1 cellular context compared by ENCODE assay signal in the genomic region with DNA sequence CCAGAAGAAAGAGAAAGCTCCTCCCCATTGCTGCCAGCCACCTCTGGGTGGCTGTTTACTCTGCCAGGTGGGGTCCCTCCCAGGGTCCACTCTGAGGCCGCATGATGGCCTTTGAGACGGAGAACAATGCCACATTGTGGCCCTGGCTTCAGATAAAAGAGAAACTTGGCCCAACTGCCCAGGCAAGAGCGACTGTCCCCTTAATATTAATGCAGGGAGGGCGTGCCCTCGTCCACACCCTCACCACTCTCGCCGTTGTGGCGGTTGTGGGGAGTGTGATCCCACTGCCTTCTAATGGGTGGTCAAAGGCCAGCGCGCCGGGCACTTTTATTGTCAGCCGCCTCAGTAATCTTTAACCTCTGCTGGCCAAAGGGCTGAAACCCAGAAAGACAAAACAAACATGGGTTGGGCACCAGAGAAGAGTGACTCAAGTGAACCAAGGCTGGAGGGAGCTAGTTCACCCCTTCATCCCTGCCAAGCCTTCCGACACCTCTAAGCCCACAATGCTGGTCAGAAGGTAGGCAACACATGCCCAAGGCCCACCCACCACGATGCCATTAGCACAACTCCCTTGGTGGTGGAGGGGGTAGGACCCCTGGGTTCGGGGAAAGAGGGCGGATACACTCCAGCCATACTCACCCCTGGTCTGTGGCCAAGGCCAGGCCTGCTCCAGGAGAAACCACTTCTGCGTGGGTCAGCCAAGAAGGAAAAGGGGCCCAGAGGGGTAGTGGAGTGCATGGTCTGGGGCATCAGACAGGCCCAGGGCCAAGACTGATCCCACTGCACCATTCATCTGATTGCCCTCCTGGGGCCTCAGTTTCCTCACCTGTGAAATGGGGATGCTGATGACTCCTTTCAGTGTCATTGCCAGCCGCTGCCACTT.
TF ChIP-seq lines count a peak whose summit lies in the region.

No MANE protein-coding gene starts in this region.

TF ChIP-seq in HepG2, 621 proteins besides CTCF, POLR2A, EP300 and RAD21 (continued from another document and continues in another):
- TF ChIP-seq, protein P1, sequence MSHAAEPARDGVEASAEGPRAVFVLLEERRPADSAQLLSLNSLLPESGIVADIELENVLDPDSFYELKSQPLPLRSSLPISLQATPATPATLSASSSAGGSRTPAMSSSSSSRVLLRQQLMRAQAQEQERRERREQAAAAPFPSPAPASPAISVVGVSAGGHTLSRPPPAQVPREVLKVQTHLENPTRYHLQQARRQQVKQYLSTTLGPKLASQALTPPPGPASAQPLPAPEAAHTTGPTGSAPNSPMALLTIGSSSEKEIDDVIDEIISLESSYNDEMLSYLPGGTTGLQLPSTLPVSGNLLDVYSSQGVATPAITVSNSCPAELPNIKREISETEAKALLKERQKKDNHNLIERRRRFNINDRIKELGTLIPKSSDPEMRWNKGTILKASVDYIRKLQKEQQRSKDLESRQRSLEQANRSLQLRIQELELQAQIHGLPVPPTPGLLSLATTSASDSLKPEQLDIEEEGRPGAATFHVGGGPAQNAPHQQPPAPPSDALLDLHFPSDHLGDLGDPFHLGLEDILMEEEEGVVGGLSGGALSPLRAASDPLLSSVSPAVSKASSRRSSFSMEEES (CRISPR knock-in tag; IDR thresholded peaks at IDR 0.05), result 0 out of 2 replicates have a peak, but pooled peaks have one; percentile 30
- TF ChIP-seq GATAD2A (CRISPR knock-in tag; IDR thresholded peaks at IDR 0.05) (peak; percentile 85), HNF4G (IDR thresholded peaks at IDR 0.05; ENCODE audit: borderline replicate concordance, low read depth, low read length) (peak; percentile 85), HNF4G (CRISPR knock-in tag; IDR thresholded peaks at IDR 0.05; ENCODE audit: borderline replicate concordance, low read depth) (peak; percentile 89; the same call in 1 of the 2 replicates), KDM5B (CRISPR knock-in tag; IDR thresholded peaks at IDR 0.05; ENCODE audit: borderline replicate concordance) (peak; percentile 52; the same call in 1 of the 2 replicates), TCF7L2 (IDR thresholded peaks at IDR 0.05; ENCODE audit: low read depth, low read length) (0 out of 2 replicates have a peak, but pooled peaks have one; percentile 41), ZMAT3 (CRISPR knock-in tag; conservative IDR thresholded peaks at IDR 0.05) (0 out of 2 replicates have a peak, but pooled peaks have one; percentile 41), PHF21A (CRISPR knock-in tag; IDR thresholded peaks at IDR 0.05) (peak; percentile 87), MED1 (CRISPR knock-in tag; IDR thresholded peaks at IDR 0.05) (peak; percentile 67), ZNF296 (CRISPR knock-in tag; conservative IDR thresholded peaks at IDR 0.05) (peak; percentile 91), SOX6 (IDR thresholded peaks at IDR 0.05) (no peak), SOX6 (CRISPR knock-in tag; IDR thresholded peaks at IDR 0.05) (peak; percentile 97), CEBPG (CRISPR knock-in tag; IDR thresholded peaks at IDR 0.05) (peak; percentile 34; the same call in 1 of the 2 replicates), BRD4 (CRISPR knock-in tag; IDR thresholded peaks at IDR 0.05) (0 out of 2 replicates have a peak, but pooled peaks have one; percentile 33), ISL2 (CRISPR knock-in tag; IDR thresholded peaks at IDR 0.05) (peak; percentile 86), ZNF747 (CRISPR knock-in tag; IDR thresholded peaks at IDR 0.05; ENCODE audit: borderline replicate concordance) (peak; percentile 66; the same call in 1 of the 2 replicates), ZNF674 (CRISPR knock-in tag; IDR thresholded peaks at IDR 0.05; ENCODE audit: low read depth) (no peak), MTA1 (CRISPR knock-in tag; IDR thresholded peaks at IDR 0.05; ENCODE audit: borderline replicate concordance) (peak; percentile 77), ZEB1 (IDR thresholded peaks at IDR 0.05; ENCODE audit: insufficient replicate concordance, low read depth) (peak; percentile 66)
- TF ChIP-seq, protein P2, sequence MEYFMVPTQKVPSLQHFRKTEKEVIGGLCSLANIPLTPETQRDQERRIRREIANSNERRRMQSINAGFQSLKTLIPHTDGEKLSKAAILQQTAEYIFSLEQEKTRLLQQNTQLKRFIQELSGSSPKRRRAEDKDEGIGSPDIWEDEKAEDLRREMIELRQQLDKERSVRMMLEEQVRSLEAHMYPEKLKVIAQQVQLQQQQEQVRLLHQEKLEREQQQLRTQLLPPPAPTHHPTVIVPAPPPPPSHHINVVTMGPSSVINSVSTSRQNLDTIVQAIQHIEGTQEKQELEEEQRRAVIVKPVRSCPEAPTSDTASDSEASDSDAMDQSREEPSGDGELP (IDR thresholded peaks at IDR 0.05; ENCODE audit: borderline replicate concordance, low read depth), result peak; percentile 11; the same call in 1 of the 2 replicates
- TF ChIP-seq, protein P3, sequence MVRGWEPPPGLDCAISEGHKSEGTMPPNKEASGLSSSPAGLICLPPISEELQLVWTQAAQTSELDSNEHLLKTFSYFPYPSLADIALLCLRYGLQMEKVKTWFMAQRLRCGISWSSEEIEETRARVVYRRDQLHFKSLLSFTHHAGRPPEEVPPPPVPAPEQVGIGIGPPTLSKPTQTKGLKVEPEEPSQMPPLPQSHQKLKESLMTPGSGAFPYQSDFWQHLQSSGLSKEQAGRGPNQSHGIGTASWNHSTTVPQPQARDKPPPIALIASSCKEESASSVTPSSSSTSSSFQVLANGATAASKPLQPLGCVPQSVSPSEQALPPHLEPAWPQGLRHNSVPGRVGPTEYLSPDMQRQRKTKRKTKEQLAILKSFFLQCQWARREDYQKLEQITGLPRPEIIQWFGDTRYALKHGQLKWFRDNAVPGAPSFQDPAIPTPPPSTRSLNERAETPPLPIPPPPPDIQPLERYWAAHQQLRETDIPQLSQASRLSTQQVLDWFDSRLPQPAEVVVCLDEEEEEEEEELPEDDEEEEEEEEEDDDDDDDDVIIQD (CRISPR knock-in tag; IDR thresholded peaks at IDR 0.05; ENCODE audit: low read depth), result 0 out of 2 replicates have a peak, but pooled peaks have one; percentile 16
- TF ChIP-seq, protein P4, sequence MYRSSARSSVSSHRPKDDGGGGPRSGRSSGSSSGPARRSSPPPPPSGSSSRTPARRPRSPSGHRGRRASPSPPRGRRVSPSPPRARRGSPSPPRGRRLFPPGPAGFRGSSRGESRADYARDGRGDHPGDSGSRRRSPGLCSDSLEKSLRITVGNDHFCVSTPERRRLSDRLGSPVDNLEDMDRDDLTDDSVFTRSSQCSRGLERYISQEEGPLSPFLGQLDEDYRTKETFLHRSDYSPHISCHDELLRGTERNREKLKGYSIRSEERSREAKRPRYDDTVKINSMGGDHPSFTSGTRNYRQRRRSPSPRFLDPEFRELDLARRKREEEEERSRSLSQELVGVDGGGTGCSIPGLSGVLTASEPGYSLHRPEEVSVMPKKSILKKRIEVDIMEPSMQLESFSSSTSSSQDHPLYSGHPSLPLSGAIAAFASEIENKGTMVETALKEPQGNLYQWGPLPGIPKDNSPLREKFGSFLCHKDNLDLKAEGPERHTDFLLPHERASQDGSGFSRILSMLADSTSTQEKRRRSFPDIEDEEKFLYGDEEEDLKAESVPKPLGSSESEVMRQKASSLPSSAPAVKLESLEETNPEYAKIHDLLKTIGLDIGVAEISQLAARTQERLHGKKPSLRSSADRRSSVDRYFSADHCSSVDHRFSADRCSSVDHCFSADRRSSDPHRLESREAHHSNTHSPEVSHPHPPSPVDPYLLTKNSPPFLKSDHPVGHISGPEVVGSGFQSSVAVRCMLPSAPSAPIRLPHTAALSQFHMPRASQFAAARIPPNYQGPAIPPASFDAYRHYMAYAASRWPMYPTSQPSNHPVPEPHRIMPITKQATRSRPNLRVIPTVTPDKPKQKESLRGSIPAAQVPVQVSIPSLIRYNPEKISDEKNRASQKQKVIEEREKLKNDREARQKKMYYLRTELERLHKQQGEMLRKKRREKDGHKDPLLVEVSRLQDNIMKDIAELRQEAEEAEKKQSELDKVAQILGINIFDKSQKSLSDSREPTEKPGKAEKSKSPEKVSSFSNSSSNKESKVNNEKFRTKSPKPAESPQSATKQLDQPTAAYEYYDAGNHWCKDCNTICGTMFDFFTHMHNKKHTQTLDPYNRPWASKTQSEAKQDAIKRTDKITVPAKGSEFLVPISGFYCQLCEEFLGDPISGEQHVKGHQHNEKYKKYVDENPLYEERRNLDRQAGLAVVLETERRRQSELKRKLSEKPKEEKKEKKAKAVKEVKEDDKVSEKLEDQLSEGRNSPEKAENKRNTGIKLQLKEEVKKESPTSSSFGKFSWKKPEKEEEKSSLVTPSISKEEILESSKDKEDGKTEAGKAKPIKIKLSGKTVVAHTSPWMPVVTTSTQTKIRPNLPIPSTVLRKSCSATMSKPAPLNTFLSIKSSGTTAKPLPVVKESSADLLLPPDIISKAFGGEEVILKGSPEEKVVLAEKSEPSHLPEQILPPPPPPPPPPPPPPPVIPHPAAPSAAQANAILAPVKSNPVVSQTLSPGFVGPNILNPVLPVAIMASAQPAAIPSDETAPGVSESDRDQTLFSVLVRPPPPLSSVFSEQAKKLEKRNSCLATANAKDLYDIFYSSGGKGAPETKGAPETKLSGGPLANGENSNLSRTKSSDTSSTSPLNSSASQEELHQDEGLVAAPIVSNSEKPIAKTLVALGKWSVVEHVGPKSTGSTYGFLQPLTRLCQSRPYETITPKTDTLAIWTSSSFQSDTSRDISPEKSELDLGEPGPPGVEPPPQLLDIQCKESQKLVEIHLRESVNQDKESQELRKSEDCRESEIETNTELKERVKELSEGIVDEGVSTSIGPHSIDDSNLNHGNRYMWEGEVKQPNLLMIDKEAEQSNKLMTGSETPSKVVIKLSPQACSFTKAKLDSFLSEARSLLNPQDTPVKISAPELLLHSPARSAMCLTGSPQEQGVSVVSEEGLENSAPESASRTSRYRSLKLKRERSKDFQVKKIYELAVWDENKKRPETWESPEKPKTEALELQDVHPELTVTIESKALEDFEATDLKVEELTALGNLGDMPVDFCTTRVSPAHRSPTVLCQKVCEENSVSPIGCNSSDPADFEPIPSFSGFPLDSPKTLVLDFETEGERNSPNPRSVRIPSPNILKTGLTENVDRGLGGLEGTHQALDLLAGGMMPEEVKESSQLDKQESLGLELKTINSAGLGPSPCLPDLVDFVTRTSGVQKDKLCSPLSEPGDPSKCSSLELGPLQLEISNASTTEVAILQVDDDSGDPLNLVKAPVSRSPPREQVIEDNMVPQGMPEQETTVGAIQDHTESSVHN (CRISPR knock-in tag; IDR thresholded peaks at IDR 0.05), result no peak
- TF ChIP-seq, protein P5, sequence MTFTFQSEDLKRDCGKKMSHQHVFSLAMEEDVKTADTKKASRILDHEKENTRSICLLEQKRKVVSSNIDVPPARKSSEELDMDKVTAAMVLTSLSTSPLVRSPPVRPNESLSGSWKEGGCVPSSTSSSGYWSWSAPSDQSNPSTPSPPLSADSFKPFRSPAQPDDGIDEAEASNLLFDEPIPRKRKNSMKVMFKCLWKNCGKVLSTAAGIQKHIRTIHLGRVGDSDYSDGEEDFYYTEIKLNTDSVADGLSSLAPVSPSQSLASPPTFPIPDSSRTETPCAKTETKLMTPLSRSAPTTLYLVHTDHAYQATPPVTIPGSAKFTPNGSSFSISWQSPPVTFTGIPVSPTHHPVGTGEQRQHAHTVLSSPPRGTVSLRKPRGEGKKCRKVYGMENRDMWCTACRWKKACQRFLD (CRISPR knock-in tag; IDR thresholded peaks at IDR 0.05; ENCODE audit: borderline replicate concordance), result no peak
- TF ChIP-seq, protein P6, sequence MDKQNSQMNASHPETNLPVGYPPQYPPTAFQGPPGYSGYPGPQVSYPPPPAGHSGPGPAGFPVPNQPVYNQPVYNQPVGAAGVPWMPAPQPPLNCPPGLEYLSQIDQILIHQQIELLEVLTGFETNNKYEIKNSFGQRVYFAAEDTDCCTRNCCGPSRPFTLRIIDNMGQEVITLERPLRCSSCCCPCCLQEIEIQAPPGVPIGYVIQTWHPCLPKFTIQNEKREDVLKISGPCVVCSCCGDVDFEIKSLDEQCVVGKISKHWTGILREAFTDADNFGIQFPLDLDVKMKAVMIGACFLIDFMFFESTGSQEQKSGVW (CRISPR knock-in tag; IDR thresholded peaks at IDR 0.05; ENCODE audit: borderline replicate concordance), result no peak
- TF ChIP-seq, protein P7, sequence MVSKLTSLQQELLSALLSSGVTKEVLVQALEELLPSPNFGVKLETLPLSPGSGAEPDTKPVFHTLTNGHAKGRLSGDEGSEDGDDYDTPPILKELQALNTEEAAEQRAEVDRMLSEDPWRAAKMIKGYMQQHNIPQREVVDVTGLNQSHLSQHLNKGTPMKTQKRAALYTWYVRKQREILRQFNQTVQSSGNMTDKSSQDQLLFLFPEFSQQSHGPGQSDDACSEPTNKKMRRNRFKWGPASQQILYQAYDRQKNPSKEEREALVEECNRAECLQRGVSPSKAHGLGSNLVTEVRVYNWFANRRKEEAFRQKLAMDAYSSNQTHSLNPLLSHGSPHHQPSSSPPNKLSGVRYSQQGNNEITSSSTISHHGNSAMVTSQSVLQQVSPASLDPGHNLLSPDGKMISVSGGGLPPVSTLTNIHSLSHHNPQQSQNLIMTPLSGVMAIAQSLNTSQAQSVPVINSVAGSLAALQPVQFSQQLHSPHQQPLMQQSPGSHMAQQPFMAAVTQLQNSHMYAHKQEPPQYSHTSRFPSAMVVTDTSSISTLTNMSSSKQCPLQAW (CRISPR knock-in tag; IDR thresholded peaks at IDR 0.05), result peak; percentile 59
- TF ChIP-seq, protein P8, sequence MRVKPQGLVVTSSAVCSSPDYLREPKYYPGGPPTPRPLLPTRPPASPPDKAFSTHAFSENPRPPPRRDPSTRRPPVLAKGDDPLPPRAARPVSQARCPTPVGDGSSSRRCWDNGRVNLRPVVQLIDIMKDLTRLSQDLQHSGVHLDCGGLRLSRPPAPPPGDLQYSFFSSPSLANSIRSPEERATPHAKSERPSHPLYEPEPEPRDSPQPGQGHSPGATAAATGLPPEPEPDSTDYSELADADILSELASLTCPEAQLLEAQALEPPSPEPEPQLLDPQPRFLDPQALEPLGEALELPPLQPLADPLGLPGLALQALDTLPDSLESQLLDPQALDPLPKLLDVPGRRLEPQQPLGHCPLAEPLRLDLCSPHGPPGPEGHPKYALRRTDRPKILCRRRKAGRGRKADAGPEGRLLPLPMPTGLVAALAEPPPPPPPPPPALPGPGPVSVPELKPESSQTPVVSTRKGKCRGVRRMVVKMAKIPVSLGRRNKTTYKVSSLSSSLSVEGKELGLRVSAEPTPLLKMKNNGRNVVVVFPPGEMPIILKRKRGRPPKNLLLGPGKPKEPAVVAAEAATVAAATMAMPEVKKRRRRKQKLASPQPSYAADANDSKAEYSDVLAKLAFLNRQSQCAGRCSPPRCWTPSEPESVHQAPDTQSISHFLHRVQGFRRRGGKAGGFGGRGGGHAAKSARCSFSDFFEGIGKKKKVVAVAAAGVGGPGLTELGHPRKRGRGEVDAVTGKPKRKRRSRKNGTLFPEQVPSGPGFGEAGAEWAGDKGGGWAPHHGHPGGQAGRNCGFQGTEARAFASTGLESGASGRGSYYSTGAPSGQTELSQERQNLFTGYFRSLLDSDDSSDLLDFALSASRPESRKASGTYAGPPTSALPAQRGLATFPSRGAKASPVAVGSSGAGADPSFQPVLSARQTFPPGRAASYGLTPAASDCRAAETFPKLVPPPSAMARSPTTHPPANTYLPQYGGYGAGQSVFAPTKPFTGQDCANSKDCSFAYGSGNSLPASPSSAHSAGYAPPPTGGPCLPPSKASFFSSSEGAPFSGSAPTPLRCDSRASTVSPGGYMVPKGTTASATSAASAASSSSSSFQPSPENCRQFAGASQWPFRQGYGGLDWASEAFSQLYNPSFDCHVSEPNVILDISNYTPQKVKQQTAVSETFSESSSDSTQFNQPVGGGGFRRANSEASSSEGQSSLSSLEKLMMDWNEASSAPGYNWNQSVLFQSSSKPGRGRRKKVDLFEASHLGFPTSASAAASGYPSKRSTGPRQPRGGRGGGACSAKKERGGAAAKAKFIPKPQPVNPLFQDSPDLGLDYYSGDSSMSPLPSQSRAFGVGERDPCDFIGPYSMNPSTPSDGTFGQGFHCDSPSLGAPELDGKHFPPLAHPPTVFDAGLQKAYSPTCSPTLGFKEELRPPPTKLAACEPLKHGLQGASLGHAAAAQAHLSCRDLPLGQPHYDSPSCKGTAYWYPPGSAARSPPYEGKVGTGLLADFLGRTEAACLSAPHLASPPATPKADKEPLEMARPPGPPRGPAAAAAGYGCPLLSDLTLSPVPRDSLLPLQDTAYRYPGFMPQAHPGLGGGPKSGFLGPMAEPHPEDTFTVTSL (CRISPR knock-in tag; IDR thresholded peaks at IDR 0.05; ENCODE audit: borderline replicate concordance), result peak; percentile 80; the same call in 1 of the 2 replicates
